ENCODE assay signal across 1 cellular context in the genomic region with DNA sequence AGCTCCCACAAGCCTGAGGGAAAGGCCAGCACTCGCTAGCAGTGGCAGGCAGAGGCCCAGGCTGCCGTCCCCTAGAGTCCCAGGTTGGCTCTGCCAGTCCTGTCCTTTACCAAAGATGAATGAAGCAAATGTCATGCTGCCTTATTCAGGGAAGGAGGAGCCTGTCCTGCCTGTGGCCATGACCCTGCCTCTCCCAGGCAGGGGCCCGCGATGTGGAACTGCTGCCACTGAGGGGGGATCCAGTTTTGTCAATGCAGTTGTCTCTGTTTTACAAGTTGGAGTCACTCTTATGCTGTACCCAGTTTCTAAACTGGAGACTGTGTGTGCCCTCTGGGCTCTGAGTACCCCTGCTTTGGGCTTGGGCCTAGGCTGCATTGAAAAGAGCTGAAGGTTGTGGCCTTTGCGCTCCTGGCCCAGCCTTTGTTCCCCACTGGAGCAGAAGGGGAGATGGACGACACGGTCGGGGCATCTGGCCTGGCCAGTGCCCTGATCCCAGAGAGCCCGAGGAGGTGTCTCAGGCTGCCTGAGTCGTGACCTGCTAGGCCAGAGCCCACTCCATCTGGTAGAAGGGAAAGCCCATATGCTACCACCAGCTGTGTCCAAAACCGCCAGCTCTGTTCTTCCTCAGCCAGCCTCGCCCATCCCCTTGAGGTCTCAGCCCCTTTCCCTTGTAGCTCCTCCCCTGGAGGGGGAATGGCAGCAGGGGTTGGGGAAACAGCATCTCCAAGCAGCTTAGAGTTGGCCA.
TF ChIP-seq lines count a peak whose summit lies in the region.

No MANE protein-coding gene starts in this region.

TF ChIP-seq in HEK293, 187 proteins besides CTCF, POLR2A, EP300 and RAD21:
- TF ChIP-seq ZNF2 (tag by site-specific recombination; IDR thresholded peaks at IDR 0.05) (no peak), ZNF610 (tag by site-specific recombination; IDR thresholded peaks at IDR 0.05; ENCODE audit: borderline replicate concordance) (no peak), ZFP3 (tag by site-specific recombination; IDR thresholded peaks at IDR 0.05; ENCODE audit: low read depth) (no peak), ZNF792 (tag by site-specific recombination; IDR thresholded peaks at IDR 0.05) (no peak), ZNF398 (tag by site-specific recombination; IDR thresholded peaks at IDR 0.05) (no peak), ZNF600 (tag by site-specific recombination; IDR thresholded peaks at IDR 0.05) (0 out of 2 replicates have a peak, but pooled peaks have one; percentile 14), GLIS1 (tag by site-specific recombination; IDR thresholded peaks at IDR 0.05) (peak; percentile 46; the same call in 1 of the 2 replicates), ZNF626 (tag by site-specific recombination; IDR thresholded peaks at IDR 0.05) (no peak), ZBTB44 (tag by site-specific recombination; IDR thresholded peaks at IDR 0.05) (no peak), ZSCAN23 (tag by site-specific recombination; IDR thresholded peaks at IDR 0.05) (no peak), ZNF433 (tag by site-specific recombination; IDR thresholded peaks at IDR 0.05; ENCODE audit: low read depth) (no peak), ZNF391 (tag by site-specific recombination; IDR thresholded peaks at IDR 0.05; ENCODE audit: borderline replicate concordance, low read depth) (no peak), ZNF585B (tag by site-specific recombination; IDR thresholded peaks at IDR 0.05) (no peak), ZNF555 (tag by site-specific recombination; conservative IDR thresholded peaks at IDR 0.05) (no peak), ZSCAN18 (tag by site-specific recombination; IDR thresholded peaks at IDR 0.05) (no peak), ZNF639 (tag by site-specific recombination; IDR thresholded peaks at IDR 0.05) (no peak), KLF1 (tag by site-specific recombination; IDR thresholded peaks at IDR 0.05) (peak; percentile 24; the same call in 1 of the 2 replicates), ZNF596 (tag by site-specific recombination; IDR thresholded peaks at IDR 0.05) (no peak)
- TF ChIP-seq, protein P1, sequence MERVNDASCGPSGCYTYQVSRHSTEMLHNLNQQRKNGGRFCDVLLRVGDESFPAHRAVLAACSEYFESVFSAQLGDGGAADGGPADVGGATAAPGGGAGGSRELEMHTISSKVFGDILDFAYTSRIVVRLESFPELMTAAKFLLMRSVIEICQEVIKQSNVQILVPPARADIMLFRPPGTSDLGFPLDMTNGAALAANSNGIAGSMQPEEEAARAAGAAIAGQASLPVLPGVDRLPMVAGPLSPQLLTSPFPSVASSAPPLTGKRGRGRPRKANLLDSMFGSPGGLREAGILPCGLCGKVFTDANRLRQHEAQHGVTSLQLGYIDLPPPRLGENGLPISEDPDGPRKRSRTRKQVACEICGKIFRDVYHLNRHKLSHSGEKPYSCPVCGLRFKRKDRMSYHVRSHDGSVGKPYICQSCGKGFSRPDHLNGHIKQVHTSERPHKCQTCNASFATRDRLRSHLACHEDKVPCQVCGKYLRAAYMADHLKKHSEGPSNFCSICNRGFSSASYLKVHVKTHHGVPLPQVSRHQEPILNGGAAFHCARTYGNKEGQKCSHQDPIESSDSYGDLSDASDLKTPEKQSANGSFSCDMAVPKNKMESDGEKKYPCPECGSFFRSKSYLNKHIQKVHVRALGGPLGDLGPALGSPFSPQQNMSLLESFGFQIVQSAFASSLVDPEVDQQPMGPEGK (tag by site-specific recombination; IDR thresholded peaks at IDR 0.05): 0 out of 2 replicates have a peak, but pooled peaks have one; percentile 18
- TF ChIP-seq, protein P2, sequence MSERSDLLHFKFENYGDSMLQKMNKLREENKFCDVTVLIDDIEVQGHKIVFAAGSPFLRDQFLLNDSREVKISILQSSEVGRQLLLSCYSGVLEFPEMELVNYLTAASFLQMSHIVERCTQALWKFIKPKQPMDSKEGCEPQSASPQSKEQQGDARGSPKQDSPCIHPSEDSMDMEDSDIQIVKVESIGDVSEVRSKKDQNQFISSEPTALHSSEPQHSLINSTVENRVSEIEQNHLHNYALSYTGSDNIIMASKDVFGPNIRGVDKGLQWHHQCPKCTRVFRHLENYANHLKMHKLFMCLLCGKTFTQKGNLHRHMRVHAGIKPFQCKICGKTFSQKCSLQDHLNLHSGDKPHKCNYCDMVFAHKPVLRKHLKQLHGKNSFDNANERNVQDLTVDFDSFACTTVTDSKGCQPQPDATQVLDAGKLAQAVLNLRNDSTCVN (tag by site-specific recombination; optimal IDR thresholded peaks at IDR 0.05): no peak
- TF ChIP-seq, protein P3, sequence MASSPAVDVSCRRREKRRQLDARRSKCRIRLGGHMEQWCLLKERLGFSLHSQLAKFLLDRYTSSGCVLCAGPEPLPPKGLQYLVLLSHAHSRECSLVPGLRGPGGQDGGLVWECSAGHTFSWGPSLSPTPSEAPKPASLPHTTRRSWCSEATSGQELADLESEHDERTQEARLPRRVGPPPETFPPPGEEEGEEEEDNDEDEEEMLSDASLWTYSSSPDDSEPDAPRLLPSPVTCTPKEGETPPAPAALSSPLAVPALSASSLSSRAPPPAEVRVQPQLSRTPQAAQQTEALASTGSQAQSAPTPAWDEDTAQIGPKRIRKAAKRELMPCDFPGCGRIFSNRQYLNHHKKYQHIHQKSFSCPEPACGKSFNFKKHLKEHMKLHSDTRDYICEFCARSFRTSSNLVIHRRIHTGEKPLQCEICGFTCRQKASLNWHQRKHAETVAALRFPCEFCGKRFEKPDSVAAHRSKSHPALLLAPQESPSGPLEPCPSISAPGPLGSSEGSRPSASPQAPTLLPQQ (tag by site-specific recombination; IDR thresholded peaks at IDR 0.05): no peak
- TF ChIP-seq, protein P4, sequence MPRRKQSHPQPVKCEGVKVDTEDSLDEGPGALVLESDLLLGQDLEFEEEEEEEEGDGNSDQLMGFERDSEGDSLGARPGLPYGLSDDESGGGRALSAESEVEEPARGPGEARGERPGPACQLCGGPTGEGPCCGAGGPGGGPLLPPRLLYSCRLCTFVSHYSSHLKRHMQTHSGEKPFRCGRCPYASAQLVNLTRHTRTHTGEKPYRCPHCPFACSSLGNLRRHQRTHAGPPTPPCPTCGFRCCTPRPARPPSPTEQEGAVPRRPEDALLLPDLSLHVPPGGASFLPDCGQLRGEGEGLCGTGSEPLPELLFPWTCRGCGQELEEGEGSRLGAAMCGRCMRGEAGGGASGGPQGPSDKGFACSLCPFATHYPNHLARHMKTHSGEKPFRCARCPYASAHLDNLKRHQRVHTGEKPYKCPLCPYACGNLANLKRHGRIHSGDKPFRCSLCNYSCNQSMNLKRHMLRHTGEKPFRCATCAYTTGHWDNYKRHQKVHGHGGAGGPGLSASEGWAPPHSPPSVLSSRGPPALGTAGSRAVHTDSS (tag by site-specific recombination; IDR thresholded peaks at IDR 0.05): no peak
- TF ChIP-seq, protein P5, sequence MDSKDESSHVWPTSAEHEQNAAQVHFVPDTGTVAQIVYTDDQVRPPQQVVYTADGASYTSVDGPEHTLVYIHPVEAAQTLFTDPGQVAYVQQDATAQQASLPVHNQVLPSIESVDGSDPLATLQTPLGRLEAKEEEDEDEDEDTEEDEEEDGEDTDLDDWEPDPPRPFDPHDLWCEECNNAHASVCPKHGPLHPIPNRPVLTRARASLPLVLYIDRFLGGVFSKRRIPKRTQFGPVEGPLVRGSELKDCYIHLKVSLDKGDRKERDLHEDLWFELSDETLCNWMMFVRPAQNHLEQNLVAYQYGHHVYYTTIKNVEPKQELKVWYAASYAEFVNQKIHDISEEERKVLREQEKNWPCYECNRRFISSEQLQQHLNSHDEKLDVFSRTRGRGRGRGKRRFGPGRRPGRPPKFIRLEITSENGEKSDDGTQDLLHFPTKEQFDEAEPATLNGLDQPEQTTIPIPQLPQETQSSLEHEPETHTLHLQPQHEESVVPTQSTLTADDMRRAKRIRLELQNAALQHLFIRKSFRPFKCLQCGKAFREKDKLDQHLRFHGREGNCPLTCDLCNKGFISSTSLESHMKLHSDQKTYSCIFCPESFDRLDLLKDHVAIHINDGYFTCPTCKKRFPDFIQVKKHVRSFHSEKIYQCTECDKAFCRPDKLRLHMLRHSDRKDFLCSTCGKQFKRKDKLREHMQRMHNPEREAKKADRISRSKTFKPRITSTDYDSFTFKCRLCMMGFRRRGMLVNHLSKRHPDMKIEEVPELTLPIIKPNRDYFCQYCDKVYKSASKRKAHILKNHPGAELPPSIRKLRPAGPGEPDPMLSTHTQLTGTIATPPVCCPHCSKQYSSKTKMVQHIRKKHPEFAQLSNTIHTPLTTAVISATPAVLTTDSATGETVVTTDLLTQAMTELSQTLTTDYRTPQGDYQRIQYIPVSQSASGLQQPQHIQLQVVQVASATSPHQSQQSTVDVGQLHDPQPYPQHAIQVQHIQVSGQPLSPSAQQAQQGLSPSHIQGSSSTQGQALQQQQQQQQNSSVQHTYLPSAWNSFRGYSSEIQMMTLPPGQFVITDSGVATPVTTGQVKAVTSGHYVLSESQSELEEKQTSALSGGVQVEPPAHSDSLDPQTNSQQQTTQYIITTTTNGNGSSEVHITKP (tag by site-specific recombination; IDR thresholded peaks at IDR 0.05): no peak
